ENCODE assay signal across 10 cellular contexts in genomic region chrX:11629593-11630211, GRCh38. TPM values are rescaled to one million over a fixed set of nuclear protein-coding genes. Genes with fewer than 3 reads are reported as not detected.
A peak's percentile ranks its signal among the peaks of the same experiment; 100 is the strongest.
DNase-seq lines count a peak whose midpoint lies in the region; ATAC-seq and TF ChIP-seq lines count a peak whose summit lies in the region.
"Had no signal": no experiment of that assay in that cellular context is flagged by ENCODE, and none has a peak within 500 bp of the region (broad histone marks: within the 10 kb centered on the region; RNA-seq: fewer than 3 reads in every experiment).

No MANE protein-coding gene starts in this region.

- BruUV-seq in A673 (replicated peaks; lab: Mats Ljungman, UMichigan) = no TSS peak

- H3K27me3 ChIP-seq in brain microvascular endothelial cell (replicated peaks) (no peaks in the 10 kb centered on the region), A673 (replicated peaks; ENCODE audit: insufficient read depth, low read depth, low read length, poor library complexity) (peaks cover 4% of the 10 kb centered on the region)
- no peaks in the 10 kb centered on the region for H3K27me3 ChIP-seq in CD4-positive, alpha-beta T cell (ENCODE audit: control insufficient read depth, insufficient read depth, low read length)

- peak; percentile 4 for DNase-seq in GM13976 (ENCODE audit: low spot score)
- peak; percentile 63 for DNase-seq in brain microvascular endothelial cell
- DNase-seq in neural crest cell (ENCODE audit: low read depth, low spot score) = no peak
- no peak for DNase-seq in CD4-positive, alpha-beta T cell
- DNase-seq in RPMI8226 = no peak
- no peak for DNase-seq in A673 (ENCODE audit: low spot score)

- H3K27me3 Mint-ChIP-seq in neural crest cell (ENCODE audit: low read depth) = no peaks in the 10 kb centered on the region
- H3K27me3 Mint-ChIP-seq in CD4-positive, alpha-beta T cell = peaks cover 27% of the 10 kb centered on the region

- H3K9me3 Mint-ChIP-seq in neural crest cell = peaks cover 8% of the 10 kb centered on the region
- H3K9me3 Mint-ChIP-seq in CD4-positive, alpha-beta T cell = no peaks in the 10 kb centered on the region

- peaks cover 10% of the 10 kb centered on the region for H3K36me3 Mint-ChIP-seq in neural crest cell (ENCODE audit: low read depth)
- H3K36me3 Mint-ChIP-seq in CD4-positive, alpha-beta T cell (ENCODE audit: low read depth) = no peaks in the 10 kb centered on the region

- ATAC-seq in HG02642 (IDR thresholded peaks at IDR 0.05; ENCODE audit: poor library complexity, unreplicated experiment) (peak; percentile 55), HG03175 (IDR thresholded peaks at IDR 0.05; ENCODE audit: unreplicated experiment) (no peak)
- no peak for ATAC-seq in CD4-positive, alpha-beta T cell (ENCODE audit: poor library complexity)

- H3K4me3 Mint-ChIP-seq in neural crest cell = no peak overlapping the region
- H3K4me3 Mint-ChIP-seq in CD4-positive, alpha-beta T cell = no peak overlapping the region

- H3K4me1 Mint-ChIP-seq in neural crest cell = no peaks in the 10 kb centered on the region
- H3K4me1 Mint-ChIP-seq in CD4-positive, alpha-beta T cell (ENCODE audit: low read depth) = no peaks in the 10 kb centered on the region

- intact Hi-C loops in CD4-positive, alpha-beta T cell (cut with DNase I, micrococcal nuclease) = no loop called here
- intact Hi-C loops in A673 (cut with micrococcal nuclease; ENCODE audit: unreplicated experiment) = no loop called here

- TF ChIP-seq CTCF in GM13976 (IDR thresholded peaks at IDR 0.05; ENCODE audit: borderline replicate concordance, control extremely low read depth, extremely low read depth, insufficient read depth, missing control alignments) (no peak), brain microvascular endothelial cell (IDR thresholded peaks at IDR 0.05; ENCODE audit: low read depth, low read length, missing control alignments) (no peak), neural crest cell (conservative IDR thresholded peaks at IDR 0.05) (no peak), A673 (conservative IDR thresholded peaks at IDR 0.05; ENCODE audit: low read depth, low read length) (no peak)
- TF ChIP-seq CTCF in CD4-positive, alpha-beta T cell (IDR thresholded peaks at IDR 0.05) = no peak

- no peaks in the 10 kb centered on the region for H3K4me1 ChIP-seq in A673 (ENCODE audit: insufficient read depth, low read length, poor library complexity, severe bottlenecking)

- in situ Hi-C loops in GM13976 (cut with MboI; ENCODE audit: low sequenced_read_pairs, unreplicated experiment) = no loop called here
- in situ Hi-C loops in brain microvascular endothelial cell (cut with HindIII; ENCODE audit: low pct_ligation_motif_present, low sequenced_read_pairs) = no loop called here

- no peaks in the 10 kb centered on the region for H3K36me3 ChIP-seq in brain microvascular endothelial cell (replicated peaks)
- no peaks in the 10 kb centered on the region for H3K36me3 ChIP-seq in A673 (ENCODE audit: insufficient read depth, low read length, poor library complexity, severe bottlenecking)

- CTCF ChIA-PET in CD4-positive, alpha-beta T cell (lab: Charles Lee) = no interaction called here
- CTCF ChIA-PET in A673 (lab: Charles Lee) = no interaction called here

- POLR2A ChIA-PET in CD4-positive, alpha-beta T cell (lab: Charles Lee) = no interaction called here
- POLR2A ChIA-PET in A673 (lab: Charles Lee; ENCODE audit: low non-redundant PET) = no interaction called here

- no peak overlapping the region for H3K4me3 ChIP-seq in brain microvascular endothelial cell (ENCODE audit: low read depth, low read length)
- H3K4me3 ChIP-seq in A673 (ENCODE audit: low read depth, low read length, poor library complexity, severe bottlenecking) = no peak overlapping the region
- H3K4me3 ChIP-seq: skin epidermis had no signal

- no peak overlapping the region for H3K27ac ChIP-seq in brain microvascular endothelial cell
- no peak overlapping the region for H3K27ac ChIP-seq in CD4-positive, alpha-beta T cell (ENCODE audit: low read depth, low read length)
- H3K27ac ChIP-seq in A673 (ENCODE audit: low read depth, low read length, poor library complexity, severe bottlenecking) = no peak overlapping the region
- H3K27ac ChIP-seq: skin epidermis had no signal

- H3K9me3 ChIP-seq in CD4-positive, alpha-beta T cell (ENCODE audit: control insufficient read depth, low read length) = no peaks in the 10 kb centered on the region
- H3K9me3 ChIP-seq in A673 (ENCODE audit: low read depth, low read length, poor library complexity, severe bottlenecking) = peaks cover 13% of the 10 kb centered on the region

- H3K27ac Mint-ChIP-seq in neural crest cell (ENCODE audit: unreplicated experiment) = peak overlapping the region; percentile 24
- H3K27ac Mint-ChIP-seq in CD4-positive, alpha-beta T cell = no peak overlapping the region

RNA-seq across cellular contexts. Expression of gene ARHGAP6, which starts 36.0 kb away (rescaled TPM):
- 2.3 and 2.7 TPM in 2 replicates for total RNA-seq in neural crest cell
- total RNA-seq in CD4-positive, alpha-beta T cell = not detected
- 0.15 TPM in 1 of 2 replicates, not detected in the other for total RNA-seq in A673 (2021)
- total RNA-seq: Daoy had no signal

Comparison
In these comparisons a context has a peak if more than half of its experiments do, and no peak if none do; other contexts are left out.
1. DNase-seq: peak in GM13976 (single experiment) and brain microvascular endothelial cell (single experiment); none in neural crest cell (single experiment), CD4-positive, alpha-beta T cell (0 of 10), RPMI8226 (single experiment) and A673 (single experiment).